ENCODE assay signal across 8 cellular contexts in the genomic region with DNA sequence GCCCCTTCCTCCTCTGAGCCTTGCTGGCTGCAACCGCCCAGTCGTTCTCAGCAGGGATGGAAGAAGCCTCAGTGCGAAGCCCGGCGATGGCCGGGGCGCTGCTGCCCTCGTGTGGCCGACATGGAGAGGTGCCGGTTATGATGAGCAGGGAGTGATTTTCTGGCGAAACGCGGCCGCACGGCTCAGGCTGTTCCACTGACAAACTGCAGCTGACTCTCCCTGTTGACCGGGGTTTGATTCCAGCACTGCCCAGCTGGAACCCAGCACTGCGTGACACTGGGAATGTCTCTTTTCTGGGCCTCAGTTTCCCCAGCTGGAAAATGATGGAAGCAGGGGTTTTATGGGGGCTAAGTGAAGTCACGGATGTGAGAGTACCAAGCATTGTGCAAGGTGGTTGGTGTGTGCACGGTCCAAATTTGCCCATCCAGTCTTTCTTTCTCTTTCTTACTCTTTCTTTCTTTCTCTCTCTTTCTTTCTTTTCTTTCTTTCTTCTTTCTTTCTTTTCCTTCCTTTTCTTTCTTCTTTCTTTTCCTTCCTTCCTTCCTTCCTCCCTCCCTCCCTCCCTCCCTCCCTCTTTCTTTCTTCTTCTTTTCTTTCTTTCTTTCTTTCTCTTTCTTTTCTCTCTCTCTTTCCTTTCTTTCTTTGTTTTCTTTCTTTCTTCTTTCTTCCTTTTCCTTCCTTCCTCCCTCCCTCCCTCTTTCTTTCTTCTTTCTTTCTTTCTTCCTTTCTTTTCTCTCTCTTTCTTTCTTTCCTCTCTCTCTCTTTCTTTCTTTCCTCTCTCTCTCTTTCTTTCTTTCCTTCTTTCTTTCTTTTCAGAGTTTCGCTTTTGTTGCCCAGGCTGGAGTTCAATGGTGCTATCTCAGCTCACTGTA. TPM values are rescaled to one million over a fixed set of nuclear protein-coding genes. Genes with fewer than 3 reads are reported as not detected.
DNase-seq lines count a peak whose midpoint lies in the region; ATAC-seq, FAIRE-seq and TF ChIP-seq lines count a peak whose summit lies in the region.

No MANE protein-coding gene starts in this region.

- ATAC-seq in thoracic aorta (ENCODE audit: insufficient number of reproducible peaks, low FRiP score, low read depth) (peak; percentile 84), GM21381 (IDR thresholded peaks at IDR 0.05; ENCODE audit: unreplicated experiment) (no peak)

- TF ChIP-seq CTCF in GM10266 (IDR thresholded peaks at IDR 0.05; ENCODE audit: control insufficient read depth, insufficient read depth, low read depth, missing control alignments): peak; percentile 87
- peak; percentile 84 for TF ChIP-seq CTCF in LNCAP (IDR thresholded peaks at IDR 0.05)
- TF ChIP-seq CTCF in osteoblast (IDR thresholded peaks at IDR 0.05; ENCODE audit: extremely low read depth, low read depth, low read length): peak; percentile 83
- peak; percentile 94 for TF ChIP-seq CTCF in thoracic aorta (IDR thresholded peaks at IDR 0.05)

- H3K27ac ChIP-seq in osteoblast (ENCODE audit: low read depth, low read length): no peak overlapping the region
- no peak overlapping the region for H3K27ac ChIP-seq in thoracic aorta

- H3K9me3 ChIP-seq in osteoblast (ENCODE audit: low read depth, low read length) (no peaks in the 10 kb centered on the region), thoracic aorta (no peaks in the 10 kb centered on the region)

- H3K4me3 ChIP-seq in osteoblast (ENCODE audit: insufficient read depth, low read length) (no peak overlapping the region), thoracic aorta (no peak overlapping the region)

- no peaks in the 10 kb centered on the region for H4K20me1 ChIP-seq in osteoblast (ENCODE audit: insufficient read depth, low read length)

- H2AFZ ChIP-seq in osteoblast (ENCODE audit: low read length): no peak overlapping the region

- FAIRE-seq in frontal cortex (lab: Jason Lieb, UNC): no peak

- no peaks in the 10 kb centered on the region for H3K36me3 ChIP-seq in osteoblast (ENCODE audit: insufficient read depth, low read length)
- H3K36me3 ChIP-seq in thoracic aorta: no peaks in the 10 kb centered on the region

- peaks cover 11% of the 10 kb centered on the region for H3K27me3 ChIP-seq in osteoblast (ENCODE audit: insufficient read depth, low read length)
- no peaks in the 10 kb centered on the region for H3K27me3 ChIP-seq in thoracic aorta (replicated peaks; ENCODE audit: insufficient read depth)

- no peaks in the 10 kb centered on the region for H3K4me1 ChIP-seq in osteoblast (ENCODE audit: insufficient read depth, low read length)
- H3K4me1 ChIP-seq in thoracic aorta (ENCODE audit: control insufficient read depth in 1 of 2, low read depth in 2 of 2): no peaks in the 10 kb centered on the region

- in situ Hi-C loops in SK-MEL-5 (cut with HindIII; ENCODE audit: low pct_unique_long_range_greater_than_20kb, low sequenced_read_pairs): no loop called here

- peak overlapping the region; percentile 55 for H3K4me2 ChIP-seq in osteoblast (ENCODE audit: insufficient read depth, low read length)

- H3K79me2 ChIP-seq in osteoblast (ENCODE audit: insufficient read depth, low read length): no peaks in the 10 kb centered on the region

- DNase-seq in GM10266 (ENCODE audit: extremely low spot score): peak; percentile 83
- peak; percentile 84 for DNase-seq in SK-MEL-5 (ENCODE audit: low read depth, low spot score)
- peak; percentile 71 for DNase-seq in activated gamma-delta T cell treated with Interleukin-2 at 50 U/mL for 16 hours
- DNase-seq in frontal cortex (ENCODE audit: low spot score in 2 of 2): peak; percentile 64 to 82
- peak; percentile 97 for DNase-seq in osteoblast (ENCODE audit: insufficient read length, low spot score, missing footprints)
- peak; percentile 11 for DNase-seq in thoracic aorta (ENCODE audit: low spot score)

RNA-seq across cellular contexts. Expression of gene MPPED1, which starts 25.8 kb away (rescaled TPM):
- 0.03 and 0.08 TPM in 2 replicates for total RNA-seq in SK-MEL-5 (2014; rRNA removed; shearing (Covaris generic))
- not detected in 2 replicates for polyA plus RNA-seq in SK-MEL-5 (2015; cell fraction: cytosol; rRNA removed)
- polyA plus RNA-seq in SK-MEL-5 (2015; cell fraction: nucleus; rRNA removed): 1.5 TPM in 1 of 2 replicates, not detected in the other
- total RNA-seq in frontal cortex: 526 TPM
- total RNA-seq in osteoblast: not detected in 2 replicates
- not detected for total RNA-seq in thoracic aorta

RNA-seq across cellular contexts. Expression of gene SCUBE1, which starts 42.8 kb away (rescaled TPM):
- 0.05 and 0.11 TPM in 2 replicates for total RNA-seq in SK-MEL-5 (2014; rRNA removed; shearing (Covaris generic))
- polyA plus RNA-seq in SK-MEL-5 (2015; cell fraction: cytosol; rRNA removed): 0.10 and 0.21 TPM in 2 replicates
- polyA plus RNA-seq in SK-MEL-5 (2015; cell fraction: nucleus; rRNA removed): 0.83 and 0.89 TPM in 2 replicates
- total RNA-seq in frontal cortex (26.1 TPM), osteoblast (2.1 and 2.2 TPM in 2 replicates), thoracic aorta (10 to 100 TPM in 1 of 2 donors, 1 to 10 TPM in 1; 6.0 to 25.0 TPM)

Comparison
In these comparisons a context has a peak if more than half of its experiments do, and no peak if none do; other contexts are left out.
1. DNase-seq: peak in every context shown above with its lines; median percentile 97 in osteoblast; 84 in SK-MEL-5; 83 in GM10266; 73 in frontal cortex; 71 in activated gamma-delta T cell treated with Interleukin-2 at 50 U/mL for 16 hours; 11 in thoracic aorta.
2. RNA of gene MPPED1, which starts 25.8 kb away (total RNA-seq): 526 TPM in frontal cortex (single experiment); 0.03 to 0.08 TPM in SK-MEL-5, not detected in osteoblast and not detected in thoracic aorta; every median in the first group is over 100 times any median in the second.
3. Peak in every context shown above with its lines, with median percentiles within 50 percentile points of each other: CTCF ChIP-seq.